ENCODE assay signal across 1 cellular context in the genomic region with DNA sequence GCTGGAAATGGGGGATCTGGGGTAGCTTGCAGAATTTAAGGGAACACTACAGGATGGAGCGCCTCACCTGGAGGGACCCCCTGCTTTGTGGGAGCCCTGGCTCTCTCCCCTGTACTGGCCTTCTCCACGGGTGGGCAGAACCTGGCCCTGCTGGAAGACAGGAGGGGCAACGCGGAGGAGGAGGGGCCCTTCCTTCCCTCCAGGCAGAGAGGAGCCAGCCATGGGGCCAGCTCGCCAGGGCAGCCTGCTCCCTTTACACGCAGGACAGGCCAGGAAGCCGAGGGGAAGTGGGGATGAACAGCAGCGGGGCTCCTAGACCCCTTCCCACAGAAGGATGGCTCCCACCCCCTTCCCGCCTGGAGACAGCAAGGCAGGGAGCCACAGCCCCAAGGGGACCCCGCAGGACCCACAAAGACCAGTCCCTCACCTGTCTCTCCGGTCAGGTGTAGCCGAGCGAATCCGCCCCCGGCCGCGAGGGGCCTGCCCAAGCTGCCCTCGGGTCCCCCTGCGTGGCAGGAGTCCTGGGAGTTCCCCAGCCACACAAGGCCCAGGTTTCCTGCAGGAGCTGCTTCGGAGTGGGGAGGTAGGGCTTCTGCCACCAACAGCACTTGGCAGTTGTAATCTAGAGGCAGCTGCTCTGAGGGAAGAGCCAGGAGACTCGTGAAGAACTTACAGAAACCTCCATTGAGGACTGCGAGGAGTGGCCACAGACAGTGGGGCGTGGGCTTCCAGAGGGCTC.
TF ChIP-seq lines count a peak whose summit lies in the region.

No MANE protein-coding gene starts in this region.

TF ChIP-seq in GM23338, 12 proteins besides CTCF, POLR2A, EP300 and RAD21 (continued from another document):
- TF ChIP-seq, protein P1, sequence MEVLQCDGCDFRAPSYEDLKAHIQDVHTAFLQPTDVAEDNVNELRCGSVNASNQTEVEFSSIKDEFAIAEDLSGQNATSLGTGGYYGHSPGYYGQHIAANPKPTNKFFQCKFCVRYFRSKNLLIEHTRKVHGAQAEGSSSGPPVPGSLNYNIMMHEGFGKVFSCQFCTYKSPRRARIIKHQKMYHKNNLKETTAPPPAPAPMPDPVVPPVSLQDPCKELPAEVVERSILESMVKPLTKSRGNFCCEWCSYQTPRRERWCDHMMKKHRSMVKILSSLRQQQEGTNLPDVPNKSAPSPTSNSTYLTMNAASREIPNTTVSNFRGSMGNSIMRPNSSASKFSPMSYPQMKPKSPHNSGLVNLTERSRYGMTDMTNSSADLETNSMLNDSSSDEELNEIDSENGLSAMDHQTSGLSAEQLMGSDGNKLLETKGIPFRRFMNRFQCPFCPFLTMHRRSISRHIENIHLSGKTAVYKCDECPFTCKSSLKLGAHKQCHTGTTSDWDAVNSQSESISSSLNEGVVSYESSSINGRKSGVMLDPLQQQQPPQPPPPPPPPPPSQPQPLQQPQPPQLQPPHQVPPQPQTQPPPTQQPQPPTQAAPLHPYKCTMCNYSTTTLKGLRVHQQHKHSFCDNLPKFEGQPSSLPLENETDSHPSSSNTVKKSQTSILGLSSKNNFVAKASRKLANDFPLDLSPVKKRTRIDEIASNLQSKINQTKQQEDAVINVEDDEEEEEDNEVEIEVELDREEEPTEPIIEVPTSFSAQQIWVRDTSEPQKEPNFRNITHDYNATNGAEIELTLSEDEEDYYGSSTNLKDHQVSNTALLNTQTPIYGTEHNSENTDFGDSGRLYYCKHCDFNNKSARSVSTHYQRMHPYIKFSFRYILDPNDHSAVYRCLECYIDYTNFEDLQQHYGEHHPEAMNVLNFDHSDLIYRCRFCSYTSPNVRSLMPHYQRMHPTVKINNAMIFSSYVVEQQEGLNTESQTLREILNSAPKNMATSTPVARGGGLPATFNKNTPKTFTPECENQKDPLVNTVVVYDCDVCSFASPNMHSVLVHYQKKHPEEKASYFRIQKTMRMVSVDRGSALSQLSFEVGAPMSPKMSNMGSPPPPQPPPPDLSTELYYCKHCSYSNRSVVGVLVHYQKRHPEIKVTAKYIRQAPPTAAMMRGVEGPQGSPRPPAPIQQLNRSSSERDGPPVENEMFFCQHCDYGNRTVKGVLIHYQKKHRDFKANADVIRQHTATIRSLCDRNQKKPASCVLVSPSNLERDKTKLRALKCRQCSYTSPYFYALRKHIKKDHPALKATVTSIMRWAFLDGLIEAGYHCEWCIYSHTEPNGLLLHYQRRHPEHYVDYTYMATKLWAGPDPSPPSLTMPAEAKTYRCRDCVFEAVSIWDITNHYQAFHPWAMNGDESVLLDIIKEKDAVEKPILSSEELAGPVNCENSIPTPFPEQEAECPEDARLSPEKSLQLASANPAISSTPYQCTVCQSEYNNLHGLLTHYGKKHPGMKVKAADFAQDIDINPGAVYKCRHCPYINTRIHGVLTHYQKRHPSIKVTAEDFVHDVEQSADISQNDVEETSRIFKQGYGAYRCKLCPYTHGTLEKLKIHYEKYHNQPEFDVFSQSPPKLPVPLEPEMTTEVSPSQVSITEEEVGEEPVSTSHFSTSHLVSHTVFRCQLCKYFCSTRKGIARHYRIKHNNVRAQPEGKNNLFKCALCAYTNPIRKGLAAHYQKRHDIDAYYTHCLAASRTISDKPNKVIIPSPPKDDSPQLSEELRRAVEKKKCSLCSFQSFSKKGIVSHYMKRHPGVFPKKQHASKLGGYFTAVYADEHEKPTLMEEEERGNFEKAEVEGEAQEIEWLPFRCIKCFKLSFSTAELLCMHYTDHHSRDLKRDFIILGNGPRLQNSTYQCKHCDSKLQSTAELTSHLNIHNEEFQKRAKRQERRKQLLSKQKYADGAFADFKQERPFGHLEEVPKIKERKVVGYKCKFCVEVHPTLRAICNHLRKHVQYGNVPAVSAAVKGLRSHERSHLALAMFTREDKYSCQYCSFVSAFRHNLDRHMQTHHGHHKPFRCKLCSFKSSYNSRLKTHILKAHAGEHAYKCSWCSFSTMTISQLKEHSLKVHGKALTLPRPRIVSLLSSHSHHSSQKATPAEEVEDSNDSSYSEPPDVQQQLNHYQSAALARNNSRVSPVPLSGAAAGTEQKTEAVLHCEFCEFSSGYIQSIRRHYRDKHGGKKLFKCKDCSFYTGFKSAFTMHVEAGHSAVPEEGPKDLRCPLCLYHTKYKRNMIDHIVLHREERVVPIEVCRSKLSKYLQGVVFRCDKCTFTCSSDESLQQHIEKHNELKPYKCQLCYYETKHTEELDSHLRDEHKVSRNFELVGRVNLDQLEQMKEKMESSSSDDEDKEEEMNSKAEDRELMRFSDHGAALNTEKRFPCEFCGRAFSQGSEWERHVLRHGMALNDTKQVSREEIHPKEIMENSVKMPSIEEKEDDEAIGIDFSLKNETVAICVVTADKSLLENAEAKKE (CRISPR knock-in tag; IDR thresholded peaks at IDR 0.05): no peak
- 0 out of 2 replicates have a peak, but pooled peaks have one; percentile 16 for TF ChIP-seq POLR2AphosphoS5 (IDR thresholded peaks at IDR 0.05; ENCODE audit: low read depth)
